In the genomic region with DNA sequence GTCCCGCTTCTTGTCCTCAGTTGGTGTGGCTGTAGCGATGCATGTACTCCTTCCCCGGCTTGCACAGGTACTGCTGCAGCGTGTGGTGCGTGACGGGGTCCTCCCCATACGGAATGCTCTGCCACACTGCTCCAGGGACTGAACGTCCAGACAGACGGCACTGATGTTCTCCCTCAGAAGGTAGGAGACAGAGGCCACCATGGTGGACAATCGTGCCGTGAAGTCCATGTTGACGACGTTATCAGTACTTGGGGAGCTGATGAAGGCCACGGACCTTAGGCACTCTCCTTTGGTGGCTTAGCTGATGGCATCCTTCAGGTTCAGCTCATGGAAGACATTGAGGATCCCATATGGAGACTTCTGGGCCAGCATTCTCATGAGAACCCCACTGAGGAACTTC, we compare ENCODE assay signal across 1 cellular context.
TF ChIP-seq lines count a peak whose summit lies in the region.

No MANE protein-coding gene starts in this region.

TF ChIP-seq in H1, 55 proteins besides CTCF, POLR2A, EP300 and RAD21:
- TF ChIP-seq BRCA1 (IDR thresholded peaks at IDR 0.05; ENCODE audit: low read depth, low read length) = no peak
- TF ChIP-seq PHF8 (conservative IDR thresholded peaks at IDR 0.05; ENCODE audit: low read depth, low read length) = no peak
- TF ChIP-seq SAP30 (IDR thresholded peaks at IDR 0.05; ENCODE audit: insufficient read depth, insufficient replicate concordance, low read length) = no peak
- no peak for TF ChIP-seq KDM4A (IDR thresholded peaks at IDR 0.05; ENCODE audit: low read depth, low read length, severe bottlenecking)
- TF ChIP-seq GTF2F1 (IDR thresholded peaks at IDR 0.05; ENCODE audit: borderline replicate concordance, low read depth, low read length) = no peak
- no peak for TF ChIP-seq JUND (IDR thresholded peaks at IDR 0.05; ENCODE audit: low read length)
- no peak for TF ChIP-seq NRF1 (IDR thresholded peaks at IDR 0.05; ENCODE audit: low read depth, low read length)
- TF ChIP-seq KDM1A (IDR thresholded peaks at IDR 0.05; ENCODE audit: borderline replicate concordance, low read length) = no peak
- no peak for TF ChIP-seq POLR2AphosphoS5 (IDR thresholded peaks at IDR 0.05; ENCODE audit: low read depth, low read length)
- no peak for TF ChIP-seq CHD1 (IDR thresholded peaks at IDR 0.05; ENCODE audit: low read depth, low read length)
- TF ChIP-seq MAFK (IDR thresholded peaks at IDR 0.05; ENCODE audit: low read depth, low read length) = no peak
- TF ChIP-seq TBP (IDR thresholded peaks at IDR 0.05; ENCODE audit: low read depth, low read length) = no peak
- no peak for TF ChIP-seq SP4 (IDR thresholded peaks at IDR 0.05; ENCODE audit: low read length)
- TF ChIP-seq CEBPB (IDR thresholded peaks at IDR 0.05; ENCODE audit: low read depth, low read length) = no peak
TF ChIP-seq in H1: peak in this region for 0.
